23 cellular contexts compared by ENCODE assay signal in the genomic region with DNA sequence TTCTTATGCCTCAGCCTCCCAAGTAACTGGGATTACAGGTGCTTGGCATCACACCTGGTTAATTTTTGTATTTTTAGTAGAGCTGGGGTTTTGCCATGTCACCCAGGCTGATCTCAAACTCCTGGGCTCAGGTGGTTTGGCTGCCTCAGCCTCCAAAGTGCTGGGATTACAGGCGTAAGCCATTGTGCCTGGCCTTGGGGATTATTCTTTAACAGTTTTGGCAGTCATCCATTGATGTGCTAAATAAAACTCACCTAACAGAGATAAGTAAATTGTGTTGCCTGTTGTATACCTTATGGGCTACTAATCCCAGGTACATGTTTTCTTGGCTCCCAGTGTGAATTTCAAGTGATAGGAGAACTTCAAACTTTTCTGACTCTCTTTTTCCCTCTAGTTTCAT.
"Had no signal": no experiment of that assay in that cellular context is flagged by ENCODE, and none has a peak within 500 bp of the region (broad histone marks: within the 10 kb centered on the region; RNA-seq: fewer than 3 reads in every experiment).

No MANE protein-coding gene starts in this region.

- DNase-seq: activated CD4-positive, alpha-beta T cell treated with anti-CD3 and anti-CD28 coated beads for 48 hours; activated CD4-positive, alpha-beta T cell treated with anti-CD3 and anti-CD28 coated beads, Interleukin-2, amount 50 U/mL, for 1 hour; activated CD4-positive, alpha-beta T cell treated with anti-CD3 and anti-CD28 coated beads, Interleukin-2, amount 50 U/mL, for 48 hours; activated CD8-positive, alpha-beta memory T cell treated with anti-CD3 and anti-CD28 coated beads for 24 hours; activated CD8-positive, alpha-beta T cell treated with anti-CD3 and anti-CD28 coated beads for 36 hours; activated effector memory CD4-positive, alpha-beta T cell treated with Interleukin-2 at 50 U/mL for 16 hours; activated gamma-delta T cell treated with Interleukin-2 at 50 U/mL for 16 hours; activated naive CD4-positive, alpha-beta T cell treated with anti-CD3 and anti-CD28 coated beads, Interleukin-2, amount 50 U/mL, for 16 hours; activated naive CD4-positive, alpha-beta T cell treated with Interleukin-2 at 50 U/mL for 16 hours; activated T-cell treated with anti-CD3 and anti-CD28 coated beads, Interleukin-2, amount 50 U/mL, for 4 hours; amniotic stem cell; brain microvascular endothelial cell; effector CD8-positive, alpha-beta T cell; esophagus squamous epithelium; foreskin melanocyte; head of caudate nucleus; T-helper 1 cell; T-helper 17 cell; T1000 had no signal

- H3K36me3 ChIP-seq: brain microvascular endothelial cell, esophagus squamous epithelium, gastroesophageal sphincter had no signal

- H3K4me3 ChIP-seq: esophagus squamous epithelium, gastroesophageal sphincter had no signal

- ATAC-seq: activated CD8-positive, alpha-beta T cell treated with anti-CD3 and anti-CD28 coated beads for 36 hours; activated T-cell treated with anti-CD3 and anti-CD28 coated beads, Interleukin-2, amount 50 U/mL, for 4 hours; activated T-helper 17 cell treated with anti-CD3 and anti-CD28 coated beads, Interleukin-2, amount 50 U/mL, for 72 hours; gastroesophageal sphincter; T-helper 17 cell; WTC11 had no signal

- H3K9me3 ChIP-seq: esophagus squamous epithelium, gastroesophageal sphincter had no signal

- H3K27ac ChIP-seq: brain microvascular endothelial cell, epithelial cell of prostate, esophagus squamous epithelium, gastroesophageal sphincter had no signal

- H3K4me1 ChIP-seq: esophagus squamous epithelium, gastroesophageal sphincter had no signal

- H3K27me3 ChIP-seq: brain microvascular endothelial cell, esophagus squamous epithelium, gastroesophageal sphincter had no signal
